In the genomic region with DNA sequence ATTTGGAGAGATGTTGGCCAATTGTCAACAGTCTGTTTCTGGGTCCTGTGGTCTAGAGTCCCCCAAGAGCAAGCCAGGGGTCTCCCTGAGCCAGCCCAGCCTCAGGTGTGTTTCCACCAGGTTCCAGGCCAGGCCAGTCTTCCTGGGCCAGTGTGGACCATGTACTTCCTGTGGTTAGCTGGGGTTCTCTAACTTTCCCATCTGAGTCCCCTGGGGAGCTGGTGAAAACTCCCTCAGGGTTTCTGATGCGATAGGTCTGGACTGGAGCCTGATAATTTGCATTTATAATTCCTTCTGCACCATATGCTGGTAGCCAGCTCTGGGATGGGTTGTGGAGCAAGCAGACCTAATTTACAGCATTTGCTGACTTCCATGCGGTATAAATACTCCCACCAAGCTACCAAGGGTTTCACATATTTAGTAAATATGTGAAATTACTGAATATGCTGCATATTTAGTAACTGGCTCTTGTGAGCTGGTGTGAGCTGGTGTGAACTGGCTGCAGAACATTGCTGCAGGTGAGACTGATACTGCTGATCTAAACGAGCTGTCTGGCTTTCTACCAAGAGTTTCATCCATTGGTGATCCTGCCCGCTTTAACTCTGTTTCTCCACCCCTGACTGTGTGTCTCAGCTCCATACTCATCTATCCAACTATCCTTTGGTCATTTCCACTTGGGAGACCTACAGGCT, we compare ENCODE assay signal across 26 cellular contexts.
DNase-seq lines count a peak whose midpoint lies in the region; ATAC-seq and TF ChIP-seq lines count a peak whose summit lies in the region.
"Had no signal": no experiment of that assay in that cellular context is flagged by ENCODE, and none has a peak within 500 bp of the region (broad histone marks: within the 10 kb centered on the region; RNA-seq: fewer than 3 reads in every experiment).

No MANE protein-coding gene starts in this region.

- H3K27ac ChIP-seq in left ventricle myocardium inferior (replicated peaks), result peak overlapping the region; percentile 86
- H3K27ac ChIP-seq in heart left ventricle, result peak overlapping the region in 3 of 12 donors; percentile 14 to 19 (median 17)
- H3K27ac ChIP-seq: esophagus squamous epithelium, neural progenitor cell, parathyroid adenoma, uterus, VCaP had no signal

- H3K4me1 ChIP-seq in left ventricle myocardium inferior (peaks cover 66% of the 10 kb centered on the region), heart left ventricle (peaks cover 2 to 62% (median 43%) of the 10 kb centered on the region in 12 donors)
- H3K4me1 ChIP-seq: neural progenitor cell, parathyroid adenoma had no signal

- TF ChIP-seq POLR2A in heart left ventricle (IDR thresholded peaks at IDR 0.05), result no peak

- no peaks in the 10 kb centered on the region for H3K27me3 ChIP-seq in left ventricle myocardium inferior (ENCODE audit: low read depth)
- no peaks in the 10 kb centered on the region for H3K27me3 ChIP-seq in heart left ventricle
- H3K27me3 ChIP-seq: esophagus squamous epithelium, neural progenitor cell, uterus had no signal

- H3K9me3 ChIP-seq in left ventricle myocardium inferior (replicated peaks) (peaks cover 12% of the 10 kb centered on the region), heart left ventricle (peaks cover 0 to 7% (median 0%) of the 10 kb centered on the region in 12 donors)
- H3K9me3 ChIP-seq: uterus had no signal

- in situ Hi-C loops in astrocyte of the cerebellum (cut with HindIII; ENCODE audit: low sequenced_read_pairs), result no loop called here
- in situ Hi-C loops in GM13977 (cut with MboI; ENCODE audit: low pct_unique_long_range_greater_than_20kb, low sequenced_read_pairs, unreplicated experiment), result no loop called here

- H3K4me3 ChIP-seq in left ventricle myocardium inferior (no peak overlapping the region), heart left ventricle (no peak overlapping the region), astrocyte of the cerebellum (ENCODE audit: low read depth, low read length) (no peak overlapping the region)
- H3K4me3 ChIP-seq: A549, esophagus squamous epithelium, neural progenitor cell, uterus had no signal

- H3K36me3 ChIP-seq in left ventricle myocardium inferior, result peaks cover 4% of the 10 kb centered on the region
- no peaks in the 10 kb centered on the region for H3K36me3 ChIP-seq in heart left ventricle
- H3K36me3 ChIP-seq: neural progenitor cell, uterus had no signal

- no peak for ATAC-seq in heart left ventricle
- ATAC-seq in GM18909 (IDR thresholded peaks at IDR 0.05; ENCODE audit: poor library complexity, unreplicated experiment), result no peak
- no peak for ATAC-seq in GM21723 (IDR thresholded peaks at IDR 0.05; ENCODE audit: unreplicated experiment)
- ATAC-seq: A549, right cardiac atrium, Right ventricle myocardium inferior had no signal

- intact Hi-C loops in left ventricle myocardium inferior (cut with micrococcal nuclease) (no loop called here), heart left ventricle (cut with DNase I) (loop anchor here in 3 of 10 donors (5.0 to 10.0 kb wide), 3 partner anchors 33 to 67 kb away; no protein-coding TSS in a partner anchor)

- no peak for DNase-seq in left ventricle myocardium inferior
- no peak for DNase-seq in heart left ventricle
- DNase-seq in NCI-H2171 treated with DMSO at 0.1 percent for 48 hours (lab: John Stamatoyannopoulos, UW), result peak; percentile 81
- DNase-seq in astrocyte of the cerebellum (ENCODE audit: low read depth), result peak; percentile 19
- DNase-seq in COR-L47 (lab: John Stamatoyannopoulos, UW), result no peak
- DNase-seq in GM13977 (ENCODE audit: low spot score), result no peak
- DNase-seq: activated CD4-positive, alpha-beta T cell treated with anti-CD3 and anti-CD28 coated beads, Interleukin-2, amount 10 ng/mL, durations not matched to agents 7 days and 5 days; activated gamma-delta T cell treated with Interleukin-2 at 50 U/mL for 16 hours; activated T-cell treated with anti-CD3 and anti-CD28 coated beads, Interleukin-2, amount 50 U/mL, for 24 hours; esophagus squamous epithelium; foreskin melanocyte; GDM1; KBM-7; NCI-H187; stimulated activated CD4-positive, alpha-beta T cell treated with anti-CD3 and anti-CD28 coated beads, Interleukin-12 subunit alpha, Interleukin-12 subunit beta, amount 100 ng/mL, for 4 hours; stimulated activated CD4-positive, alpha-beta T cell treated with anti-CD3 and anti-CD28 coated beads, Interleukin-4, amount 100 ng/mL, for 24 hours; stimulated activated naive CD4-positive, alpha-beta T cell; uterus had no signal

- no peak for TF ChIP-seq CTCF in left ventricle myocardium inferior (IDR thresholded peaks at IDR 0.05; ENCODE audit: borderline replicate concordance)
- no peak for TF ChIP-seq CTCF in heart left ventricle (IDR thresholded peaks at IDR 0.05)
- TF ChIP-seq CTCF in astrocyte of the cerebellum (IDR thresholded peaks at IDR 0.05; ENCODE audit: low read depth, low read length, missing control alignments), result no peak
- TF ChIP-seq CTCF in GM13977 (IDR thresholded peaks at IDR 0.05; ENCODE audit: extremely low read depth, insufficient read depth, missing control alignments), result no peak

- 69 to 76% (median 73%) methylated on average over 4 of the region's 4 CpGs for WGBS in heart left ventricle, 4 donors

Comparison
In these comparisons a context has a peak if more than half of its experiments do, and no peak if none do; other contexts are left out.
1. DNase-seq: peak in NCI-H2171 treated with DMSO at 0.1 percent for 48 hours (single experiment) and astrocyte of the cerebellum (single experiment); none in left ventricle myocardium inferior (single experiment), heart left ventricle (0 of 5), COR-L47 (single experiment) and GM13977 (single experiment).